9 cellular contexts compared by ENCODE assay signal in the genomic region with DNA sequence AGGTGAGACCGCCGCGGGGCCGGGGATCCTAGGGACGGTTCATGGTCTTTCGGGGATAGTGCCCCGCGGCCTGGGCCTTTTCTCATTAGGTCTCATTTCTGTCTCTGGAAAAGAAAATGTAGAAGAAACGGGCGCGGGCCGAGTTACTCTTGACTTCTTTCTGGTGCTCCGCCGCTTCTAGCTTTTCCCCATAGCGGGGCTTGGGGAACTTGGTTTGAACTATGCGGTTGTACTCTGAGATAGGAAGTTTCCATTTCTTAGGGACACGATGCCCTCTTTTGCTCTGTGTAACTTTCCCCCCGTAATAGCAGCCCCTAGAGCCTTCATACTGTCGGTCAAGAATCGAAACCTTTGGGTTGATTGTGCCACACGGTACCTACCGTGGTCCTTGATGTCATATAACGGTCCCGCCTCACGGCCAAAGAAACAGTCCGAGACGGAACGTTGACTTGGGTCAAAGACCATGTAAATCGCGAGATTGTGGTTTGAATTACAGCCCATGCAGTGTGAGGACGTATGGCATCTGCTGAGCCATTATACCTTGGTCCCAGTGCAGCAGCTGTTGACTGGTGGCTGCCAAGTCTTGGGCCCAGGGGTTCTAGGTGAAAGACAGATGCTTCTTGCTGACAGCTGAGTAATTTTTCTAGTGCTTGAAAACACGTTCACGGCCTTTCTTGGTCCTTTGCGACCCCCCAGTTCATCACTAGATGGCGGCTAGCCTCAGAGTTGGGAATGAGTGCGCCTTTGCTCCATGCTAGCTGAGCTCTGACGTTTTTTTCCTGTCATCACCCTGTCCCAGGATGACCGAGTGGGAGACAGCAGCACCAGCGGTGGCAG. TPM values are rescaled to one million over a fixed set of nuclear protein-coding genes. Genes with fewer than 3 reads are reported as not detected.
A peak's percentile ranks its signal among the peaks of the same experiment; 100 is the strongest.
DNase-seq lines count a peak whose midpoint lies in the region; ATAC-seq and TF ChIP-seq lines count a peak whose summit lies in the region.
"Had no signal": no experiment of that assay in that cellular context is flagged by ENCODE, and none has a peak within 500 bp of the region (broad histone marks: within the 10 kb centered on the region; RNA-seq: fewer than 3 reads in every experiment).

No MANE protein-coding gene starts in this region.

- peak overlapping the region; percentile 98 for H3K27ac Mint-ChIP-seq in activated naive CD8-positive, alpha-beta T cell treated with anti-CD3 and anti-CD28 coated beads for 36 hours

- H3K4me1 Mint-ChIP-seq in activated naive CD8-positive, alpha-beta T cell treated with anti-CD3 and anti-CD28 coated beads for 36 hours = peaks cover 31% of the 10 kb centered on the region

- TF ChIP-seq CTCF in left lung (IDR thresholded peaks at IDR 0.05) (no peak), transverse colon (IDR thresholded peaks at IDR 0.05) (no peak)

- in situ Hi-C loops in transverse colon (cut with MboI; ENCODE audit: low pct_ligation_motif_present in 1 of 4, low pct_unique_long_range_greater_than_20kb in 1 of 4, low sequenced_read_pairs in 3 of 4) (no loop called here), ACHN (cut with HindIII; ENCODE audit: low pct_ligation_motif_present, low pct_unique_long_range_greater_than_20kb, low sequenced_read_pairs) (no loop called here)

- H3K27me3 ChIP-seq in ACC112 (ENCODE audit: insufficient read depth, low read length) (no peaks in the 10 kb centered on the region), left lung (no peaks in the 10 kb centered on the region), transverse colon (no peaks in the 10 kb centered on the region)

- TF ChIP-seq POLR2A in transverse colon (IDR thresholded peaks at IDR 0.05) = no peak

- WGBS in transverse colon (ENCODE audit: low coverage in 1 of 2), 2 donors = 8% methylated on average over 38 of the region's 39 CpGs; no CpG with 5 or more reads in 1 of the 2 donors

- no peaks in the 10 kb centered on the region for H3K9me3 ChIP-seq in left lung
- H3K9me3 ChIP-seq in transverse colon = no peaks in the 10 kb centered on the region

- H3K9me3 Mint-ChIP-seq in activated naive CD8-positive, alpha-beta T cell treated with anti-CD3 and anti-CD28 coated beads for 36 hours = no peaks in the 10 kb centered on the region

- H3K4me3 ChIP-seq in ACC112 (ENCODE audit: low read depth, low read length) (peak overlapping the region; percentile 98), left lung (peak overlapping the region; percentile 74 to 78), transverse colon (peak overlapping the region; percentile 43 to 80 (median 68))

- ATAC-seq in HG02943 (IDR thresholded peaks at IDR 0.05; ENCODE audit: low read depth, unreplicated experiment) (peak; percentile 11), left lung (no peak), GM21381 (IDR thresholded peaks at IDR 0.05; ENCODE audit: unreplicated experiment) (no peak)

- peaks cover 41% of the 10 kb centered on the region for H3K79me2 ChIP-seq in ACC112 (ENCODE audit: control insufficient read depth, insufficient read depth, low read length, unreplicated experiment)

- H3K36me3 Mint-ChIP-seq in activated naive CD8-positive, alpha-beta T cell treated with anti-CD3 and anti-CD28 coated beads for 36 hours = peaks cover 41% of the 10 kb centered on the region

- peaks cover 5% of the 10 kb centered on the region; the same call in 1 of the 2 replicates for H3K36me3 ChIP-seq in ACC112 (ENCODE audit: insufficient read depth, low read length)
- H3K36me3 ChIP-seq in left lung = peaks cover 0 to 46% of the 10 kb centered on the region in 2 donors
- H3K36me3 ChIP-seq in transverse colon = peaks cover 0 to 23% (median 3%) of the 10 kb centered on the region in 4 donors

- no peak for DNase-seq in activated naive CD8-positive, alpha-beta T cell treated with anti-CD3 and anti-CD28 coated beads for 36 hours
- DNase-seq in left lung (no peak), transverse colon (no peak), NCI-H446 treated with DMSO at 0.1 percent for 48 hours (lab: John Stamatoyannopoulos, UW) (no peak), ACHN (no peak)

- no peaks in the 10 kb centered on the region for H3K27me3 Mint-ChIP-seq in activated naive CD8-positive, alpha-beta T cell treated with anti-CD3 and anti-CD28 coated beads for 36 hours

- H2AFZ ChIP-seq in ACC112 (ENCODE audit: low read length, unreplicated experiment) = no peak overlapping the region

- H3K27ac ChIP-seq in ACC112 (ENCODE audit: low read depth, low read length) (peak overlapping the region; percentile 93), left lung (peak overlapping the region in 1 of 2 donors; percentile 98), transverse colon (peak overlapping the region; percentile 99)

- intact Hi-C loops in left lung (cut with DNase I) = no loop called here
- intact Hi-C loops in transverse colon (cut with DNase I; ENCODE audit: low total_unique reads) = loop anchor here (2.0 kb wide), 1 partner anchor 13 kb away; no protein-coding TSS in a partner anchor

- H3K4me1 ChIP-seq in ACC112 (ENCODE audit: control insufficient read depth, insufficient read depth, low read length, unreplicated experiment) (peaks cover 12% of the 10 kb centered on the region), left lung (peaks cover 12 to 60% of the 10 kb centered on the region in 2 donors), transverse colon (peaks cover 17 to 35% (median 22%) of the 10 kb centered on the region in 4 donors)

- peak overlapping the region; percentile 98 for H3K4me3 Mint-ChIP-seq in activated naive CD8-positive, alpha-beta T cell treated with anti-CD3 and anti-CD28 coated beads for 36 hours

- no peak for TF ChIP-seq EP300 in transverse colon (IDR thresholded peaks at IDR 0.05; ENCODE audit: low read depth)

RNA-seq across cellular contexts. Expression of a gene that starts 0.5 kb away (rescaled TPM):
- total RNA-seq in activated naive CD8-positive, alpha-beta T cell treated with anti-CD3 and anti-CD28 coated beads for 36 hours = 1,000 to 10,000 TPM; 1,717 to 1,777 TPM
- total RNA-seq in left lung (1,000 to 10,000 TPM in 1 of 2 donors, 100 to 1,000 TPM in 1; 842 to 1,045 TPM), transverse colon (1,000 to 10,000 TPM in 1 of 4 donors, 100 to 1,000 TPM in 3; 513 to 1,129 (median 743) TPM)

RNA-seq across cellular contexts. Expression of a gene that starts 6.7 kb away (rescaled TPM):
- 1 to 10 TPM; 2.0 to 2.1 TPM for total RNA-seq in activated naive CD8-positive, alpha-beta T cell treated with anti-CD3 and anti-CD28 coated beads for 36 hours
- total RNA-seq in left lung = 1 to 10 TPM; 1.7 to 2.1 TPM
- total RNA-seq in transverse colon = 10 to 100 TPM in 1 of 4 donors, 1 to 10 TPM in 3; 3.7 to 10.7 (median 6.1) TPM

RNA-seq across cellular contexts. Expression of a gene that starts 7.9 kb away (rescaled TPM):
- 1 to 10 TPM in 1 of 2 experiments, under 1 TPM in 1; 0.82 to 1.6 TPM for total RNA-seq in activated naive CD8-positive, alpha-beta T cell treated with anti-CD3 and anti-CD28 coated beads for 36 hours
- total RNA-seq in left lung (1 to 10 TPM; 1.9 to 3.2 TPM), transverse colon (not detected)
- total RNA-seq: lung microvascular endothelial cell had no signal

RNA-seq across cellular contexts. Expression of a gene that starts 20.9 kb away (rescaled TPM):
- 10 to 100 TPM; 15.1 to 17.2 TPM for total RNA-seq in activated naive CD8-positive, alpha-beta T cell treated with anti-CD3 and anti-CD28 coated beads for 36 hours
- 10 to 100 TPM in 1 of 2 donors, 1 to 10 TPM in 1; 7.4 to 12.7 TPM for total RNA-seq in left lung
- total RNA-seq in transverse colon = 1 to 10 TPM; 3.4 to 8.3 (median 7.3) TPM

RNA-seq across cellular contexts. Expression of a gene that starts 25.0 kb away (rescaled TPM):
- 1 to 10 TPM; 1.5 to 1.7 TPM for total RNA-seq in activated naive CD8-positive, alpha-beta T cell treated with anti-CD3 and anti-CD28 coated beads for 36 hours
- 1 to 10 TPM in 1 of 2 donors, under 1 TPM in 1; 0.76 to 1.2 TPM for total RNA-seq in left lung
- 10 to 100 TPM in 1 of 4 donors, 1 to 10 TPM in 3; 1.3 to 19.3 (median 4.2) TPM for total RNA-seq in transverse colon
